17 cellular contexts compared by ENCODE assay signal in genomic region chr1:241934843-241935242, GRCh38. TPM values are rescaled to one million over a fixed set of nuclear protein-coding genes. Genes with fewer than 3 reads are reported as not detected.
"Had no signal": no experiment of that assay in that cellular context is flagged by ENCODE, and none has a peak within 500 bp of the region (broad histone marks: within the 10 kb centered on the region; RNA-seq: fewer than 3 reads in every experiment).

No MANE protein-coding gene starts in this region.

- H3K4me3 ChIP-seq: heart right ventricle, thyroid gland had no signal

- DNase-seq: activated CD4-positive, alpha-beta T cell treated with anti-CD3 and anti-CD28 coated beads, Interleukin-2, amount 50 U/mL, for 1 hour; activated CD8-positive, alpha-beta memory T cell treated with anti-CD3 and anti-CD28 coated beads for 24 hours; activated naive CD8-positive, alpha-beta T cell treated with anti-CD3 and anti-CD28 coated beads for 36 hours; effector memory CD8-positive, alpha-beta T cell; heart right ventricle; left cardiac atrium; natural killer cell; stimulated activated CD4-positive, alpha-beta T cell treated with anti-CD3 and anti-CD28 coated beads, Interleukin-1b, Interleukin-23, amount 100 ng/mL, for 48 hours had no signal

- ATAC-seq: effector memory CD8-positive, alpha-beta T cell; left cardiac atrium; natural killer cell; stimulated activated effector memory CD8-positive, alpha-beta T cell treated with anti-CD3 and anti-CD28 coated beads, Interleukin-12 subunit alpha, Interleukin-12 subunit beta, amount 100 ng/mL, for 72 hours had no signal

- H3K27ac ChIP-seq: brain microvascular endothelial cell, heart right ventricle, thyroid gland had no signal

- H3K27me3 ChIP-seq: brain microvascular endothelial cell, heart right ventricle, thyroid gland had no signal

- H3K36me3 ChIP-seq: brain microvascular endothelial cell, heart right ventricle, thyroid gland had no signal

- H3K9me3 ChIP-seq: thyroid gland had no signal

- H3K4me1 ChIP-seq: heart right ventricle, thyroid gland had no signal

RNA-seq across cellular contexts. Expression of gene BECN2, which starts 22.7 kb away (rescaled TPM):
- total RNA-seq: activated naive CD8-positive, alpha-beta T cell treated with anti-CD3 and anti-CD28 coated beads for 36 hours; fibroblast of lung; frontal cortex; heart right ventricle; left cardiac atrium; lung microvascular endothelial cell; mucosa of gallbladder; natural killer cell; pulmonary artery endothelial cell; thyroid gland; urinary bladder had no signal
- polyA plus RNA-seq: fibroblast of lung, heart right ventricle, urinary bladder had no signal
